In genomic region chr7:112510032-112510742, GRCh38 we compare ENCODE assay signal across 10 cellular contexts. TPM values are rescaled to one million over a fixed set of nuclear protein-coding genes. Genes with fewer than 3 reads are reported as not detected.
DNase-seq lines count a peak whose midpoint lies in the region; ATAC-seq and TF ChIP-seq lines count a peak whose summit lies in the region.
"Had no signal": no experiment of that assay in that cellular context is flagged by ENCODE, and none has a peak within 500 bp of the region (broad histone marks: within the 10 kb centered on the region; RNA-seq: fewer than 3 reads in every experiment).

No MANE protein-coding gene starts in this region.

- H3K4me3 ChIP-seq in foreskin fibroblast (ENCODE audit: low read depth in 1 of 2, low read length in 2 of 2) = no peak overlapping the region
- no peak overlapping the region for H3K4me3 ChIP-seq in neuronal stem cell (ENCODE audit: low read length in 2 of 2)
- H3K4me3 ChIP-seq: pancreas had no signal

- H2BK12ac ChIP-seq in neuronal stem cell (ENCODE audit: low read length) = no peak overlapping the region

- TF ChIP-seq CTCF in foreskin fibroblast (IDR thresholded peaks at IDR 0.05; ENCODE audit: low read depth, low read length) = no peak
- no peak for TF ChIP-seq CTCF in type B pancreatic cell (conservative IDR thresholded peaks at IDR 0.05)

- no peak overlapping the region for H2AK5ac ChIP-seq in neuronal stem cell (ENCODE audit: low read depth, low read length)

- peaks cover 6% of the 10 kb centered on the region for H3K4me1 Mint-ChIP-seq in type B pancreatic cell (ENCODE audit: unreplicated experiment)

- no peaks in the 10 kb centered on the region for H3K36me3 Mint-ChIP-seq in type B pancreatic cell
- H3K36me3 Mint-ChIP-seq: activated naive CD8-positive, alpha-beta T cell treated with anti-CD3 and anti-CD28 coated beads, Interleukin-2, amount 10 ng/mL, durations not matched to agents 7 days and 5 days had no signal

- no peaks in the 10 kb centered on the region for H3K9me3 ChIP-seq in neuronal stem cell (replicated peaks in 1 of 2; ENCODE audit: control insufficient read depth in 2 of 2, insufficient read depth in 1 of 2, low read depth in 1 of 2, low read length in 2 of 2)
- H3K9me3 ChIP-seq: pancreas had no signal

- no peak overlapping the region for H2BK15ac ChIP-seq in neuronal stem cell (ENCODE audit: low read length)

- no peak overlapping the region for H3K14ac ChIP-seq in neuronal stem cell (ENCODE audit: low read length)

- no CpG with 5 or more reads among the region's 5 CpGs for WGBS in neuronal stem cell (ENCODE audit: extremely low coverage in 2 of 2, insufficient read length in 2 of 2, insufficient replicate concordance in 1 of 2), 2 donors

- H3K79me1 ChIP-seq in neuronal stem cell (ENCODE audit: low read depth, low read length) = no peaks in the 10 kb centered on the region

- H2AFZ ChIP-seq in neuronal stem cell (ENCODE audit: low read length) = no peak overlapping the region

- no peak overlapping the region for H3K23ac ChIP-seq in neuronal stem cell (ENCODE audit: low read depth, low read length, poor library complexity)

- no peaks in the 10 kb centered on the region for H3K4me1 ChIP-seq in neuronal stem cell (ENCODE audit: control insufficient read depth in 2 of 2, insufficient read depth in 1 of 2, low read depth in 1 of 2, low read length in 2 of 2)
- H3K4me1 ChIP-seq: pancreas had no signal

- no peaks in the 10 kb centered on the region for H3K36me3 ChIP-seq in neuronal stem cell (replicated peaks in 1 of 2; ENCODE audit: control insufficient read depth in 2 of 2, insufficient read depth in 2 of 2, low read length in 2 of 2)
- H3K36me3 ChIP-seq: pancreas had no signal

- no peak overlapping the region for H3K9ac ChIP-seq in neuronal stem cell (ENCODE audit: low read depth, low read length, poor library complexity)

- no peak overlapping the region for H4K91ac ChIP-seq in neuronal stem cell (ENCODE audit: low read depth, low read length, poor library complexity)

- no peak overlapping the region for H4K8ac ChIP-seq in neuronal stem cell (ENCODE audit: low read depth, low read length)

- H3K27ac Mint-ChIP-seq in type B pancreatic cell = no peak overlapping the region
- H3K27ac Mint-ChIP-seq: activated naive CD8-positive, alpha-beta T cell treated with anti-CD3 and anti-CD28 coated beads, Interleukin-2, amount 10 ng/mL, durations not matched to agents 7 days and 5 days had no signal

- H2BK120ac ChIP-seq in neuronal stem cell (ENCODE audit: low read depth, low read length) = no peak overlapping the region

- ATAC-seq in GM21529 (IDR thresholded peaks at IDR 0.05; ENCODE audit: unreplicated experiment) = peak; percentile 75

- no peaks in the 10 kb centered on the region for H3K9me3 Mint-ChIP-seq in type B pancreatic cell
- H3K9me3 Mint-ChIP-seq: activated naive CD8-positive, alpha-beta T cell treated with anti-CD3 and anti-CD28 coated beads, Interleukin-2, amount 10 ng/mL, durations not matched to agents 7 days and 5 days had no signal

- H3K4ac ChIP-seq in neuronal stem cell (ENCODE audit: low read length) = no peak overlapping the region

- no peak overlapping the region for H2BK5ac ChIP-seq in neuronal stem cell (ENCODE audit: low read length)

- H3K27me3 ChIP-seq in neuronal stem cell (ENCODE audit: control insufficient read depth in 3 of 3, insufficient read depth in 3 of 3, low read depth in 1 of 3, low read length in 3 of 3) = peaks cover 0 to 8% (median 0%) of the 10 kb centered on the region in 3 experiments
- H3K27me3 ChIP-seq: pancreas had no signal

- peak; percentile 57 for DNase-seq in ELR (ENCODE audit: low read depth)
- peak; percentile 39 for DNase-seq in NOMO-1 treated with dmso at 0.1 percent for 144 hours (lab: John Stamatoyannopoulos, UW; ENCODE audit: unreplicated experiment)
- DNase-seq in foreskin fibroblast = peak; percentile 62 to 86
- no peak for DNase-seq in neuronal stem cell (ENCODE audit: low spot score)
- DNase-seq in DMS153 treated with DMSO at 0.1 percent for 48 hours (lab: John Stamatoyannopoulos, UW; ENCODE audit: unreplicated experiment) = no peak
- DNase-seq in type B pancreatic cell (ENCODE audit: extremely low spot score, unreplicated experiment) = no peak
- DNase-seq in GF-D8 (lab: John Stamatoyannopoulos, UW) = no peak
- DNase-seq: activated naive CD8-positive, alpha-beta T cell treated with anti-CD3 and anti-CD28 coated beads, Interleukin-2, amount 10 ng/mL, durations not matched to agents 7 days and 5 days; pancreas had no signal

- no peak overlapping the region for H3K18ac ChIP-seq in neuronal stem cell (ENCODE audit: low read length)

- H3K4me3 Mint-ChIP-seq in type B pancreatic cell = no peak overlapping the region
- H3K4me3 Mint-ChIP-seq: activated naive CD8-positive, alpha-beta T cell treated with anti-CD3 and anti-CD28 coated beads, Interleukin-2, amount 10 ng/mL, durations not matched to agents 7 days and 5 days had no signal

- peaks cover 5% of the 10 kb centered on the region for H3K27me3 Mint-ChIP-seq in type B pancreatic cell

- no peak overlapping the region for H3K4me2 ChIP-seq in neuronal stem cell (ENCODE audit: insufficient read depth, low read length, poor library complexity, severe bottlenecking)

- H3K27ac ChIP-seq in neuronal stem cell (replicated peaks; ENCODE audit: low read length) = no peak overlapping the region
- H3K27ac ChIP-seq: pancreas had no signal

RNA-seq across cellular contexts. Expression of gene LSMEM1, which starts 29.4 kb away (rescaled TPM):
- polyA plus RNA-seq in neuronal stem cell (2013, experiment 1 of 2) = 0.67 TPM
- polyA plus RNA-seq in neuronal stem cell (2013, experiment 2 of 2) = 0.53 TPM
- total RNA-seq in type B pancreatic cell (ENCODE audit: low replicate concordance) = 0.98 and 1.9 TPM in 2 replicates

RNA-seq across cellular contexts. Expression of gene IFRD1, which starts 59.9 kb away (rescaled TPM):
- polyA plus RNA-seq in neuronal stem cell (2013, experiment 1 of 2) = 38.9 TPM
- 38.4 TPM for polyA plus RNA-seq in neuronal stem cell (2013, experiment 2 of 2)
- 78.4 and 93.1 TPM in 2 replicates for total RNA-seq in type B pancreatic cell (ENCODE audit: low replicate concordance)

Comparison
In these comparisons a context has a peak if more than half of its experiments do, and no peak if none do; other contexts are left out.
1. DNase-seq: peak in ELR (single experiment), NOMO-1 treated with dmso at 0.1 percent for 144 hours (single experiment) and foreskin fibroblast (2 of 2); none in neuronal stem cell (single experiment), DMS153 treated with DMSO at 0.1 percent for 48 hours (single experiment), type B pancreatic cell (single experiment) and GF-D8 (single experiment).